In the genomic region with DNA sequence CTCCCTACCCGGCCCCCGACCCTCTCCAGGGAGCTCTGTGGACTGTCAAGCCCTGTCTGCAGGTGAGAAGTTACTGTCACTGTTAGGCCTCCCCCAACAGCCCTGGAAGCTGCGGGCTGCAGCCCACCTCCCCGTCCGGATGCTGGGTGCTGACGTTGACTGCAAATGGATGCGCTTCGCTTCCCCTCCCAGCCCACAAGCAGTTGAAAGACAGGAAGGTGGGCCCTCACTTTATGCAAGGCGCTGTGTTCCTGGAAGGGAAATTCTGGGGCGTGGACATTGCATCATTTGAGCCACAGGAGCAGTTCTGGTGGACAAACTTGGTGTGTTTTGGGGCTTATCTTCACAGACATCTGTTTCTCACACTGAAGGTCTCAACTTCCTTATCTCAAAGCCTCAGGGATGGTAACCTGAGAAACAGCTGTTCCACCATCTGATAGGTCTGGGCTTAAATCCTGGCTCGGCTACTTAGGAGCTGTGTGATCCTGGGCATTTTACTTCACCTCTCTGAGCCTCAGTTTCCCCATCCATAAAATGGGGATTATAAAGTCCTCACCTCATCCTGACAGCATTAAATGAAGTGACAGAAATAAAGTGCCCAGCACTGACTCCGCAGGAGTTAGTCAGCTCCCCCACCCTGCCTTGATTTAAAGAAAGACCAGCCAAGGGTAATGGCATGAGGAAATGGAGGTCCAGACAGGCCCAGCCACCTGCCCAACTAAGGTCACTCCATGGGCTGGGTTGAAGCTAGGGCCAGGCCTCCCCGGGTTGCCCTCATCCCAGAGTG, we compare ENCODE assay signal across 9 cellular contexts. TPM values are rescaled to one million over a fixed set of nuclear protein-coding genes. Genes with fewer than 3 reads are reported as not detected.
DNase-seq lines count a peak whose midpoint lies in the region; ATAC-seq and TF ChIP-seq lines count a peak whose summit lies in the region.
"Had no signal": no experiment of that assay in that cellular context is flagged by ENCODE, and none has a peak within 500 bp of the region (broad histone marks: within the 10 kb centered on the region; RNA-seq: fewer than 3 reads in every experiment).

No MANE protein-coding gene starts in this region.

- WGBS in trophoblast cell (ENCODE audit: extremely low coverage, insufficient coverage, insufficient read length), result no CpG with 5 or more reads among the region's 13 CpGs

- H3K4me2 ChIP-seq in trophoblast cell (ENCODE audit: low read length), result no peak overlapping the region

- CTCF ChIA-PET in RWPE1 (lab: Yijun Ruan, JAX), result interaction anchor here (0.6 kb wide), 1 partner anchor 68 kb away, joined by 3 read pairs; no protein-coding TSS in a partner anchor

- no peaks in the 10 kb centered on the region for H3K27me3 Mint-ChIP-seq in activated T-cell treated with anti-CD3 and anti-CD28 coated beads, Interleukin-2, amount 50 U/mL, for 72 hours (ENCODE audit: low read depth)

- no peak for TF ChIP-seq CTCF in RWPE1 (conservative IDR thresholded peaks at IDR 0.05; ENCODE audit: low read depth)

- H3K4me3 ChIP-seq in trophoblast cell (ENCODE audit: low read depth, low read length), result no peak overlapping the region

- H3K36me3 Mint-ChIP-seq in activated T-cell treated with anti-CD3 and anti-CD28 coated beads, Interleukin-2, amount 50 U/mL, for 72 hours (ENCODE audit: insufficient read depth in 2 of 2), result no peaks in the 10 kb centered on the region

- H3K4me1 Mint-ChIP-seq in activated T-cell treated with anti-CD3 and anti-CD28 coated beads, Interleukin-2, amount 50 U/mL, for 72 hours (ENCODE audit: low read depth), result peaks cover 26% of the 10 kb centered on the region

- H3K27ac ChIP-seq in trophoblast cell (ENCODE audit: low read depth, low read length) (no peak overlapping the region), RWPE1 (no peak overlapping the region)

- H3K23ac ChIP-seq in trophoblast cell (ENCODE audit: low read length), result no peak overlapping the region

- H3K79me2 ChIP-seq in trophoblast cell (ENCODE audit: control insufficient read depth, insufficient read depth, low read length, poor library complexity), result no peaks in the 10 kb centered on the region

- ATAC-seq in HG03520 (IDR thresholded peaks at IDR 0.05; ENCODE audit: unreplicated experiment) (peak; percentile 62), GM19324 (IDR thresholded peaks at IDR 0.05; ENCODE audit: low FRiP score, unreplicated experiment) (no peak), GM18873 (IDR thresholded peaks at IDR 0.05; ENCODE audit: low FRiP score, unreplicated experiment) (no peak)
- peak; percentile 75 to 79 for ATAC-seq in activated T-cell treated with anti-CD3 and anti-CD28 coated beads, Interleukin-2, amount 50 U/mL, for 72 hours (replicated peaks in 1 of 2)

- no peaks in the 10 kb centered on the region for H3K9me3 Mint-ChIP-seq in activated T-cell treated with anti-CD3 and anti-CD28 coated beads, Interleukin-2, amount 50 U/mL, for 72 hours

- no peaks in the 10 kb centered on the region for H3K36me3 ChIP-seq in trophoblast cell (ENCODE audit: control insufficient read depth in 1 of 2, insufficient read depth in 2 of 2, low read length in 2 of 2)

- H3K79me1 ChIP-seq in trophoblast cell (ENCODE audit: low read length), result no peaks in the 10 kb centered on the region

- no peak overlapping the region for H2AK5ac ChIP-seq in trophoblast cell (ENCODE audit: low read length)

- H2BK12ac ChIP-seq in trophoblast cell (ENCODE audit: low read length), result no peak overlapping the region

- H3K9me3 ChIP-seq in trophoblast cell (ENCODE audit: insufficient read depth, low read depth, low read length), result peaks cover 3% of the 10 kb centered on the region

- no peak overlapping the region for H2BK5ac ChIP-seq in trophoblast cell (ENCODE audit: low read depth, low read length, poor library complexity)

- H3K18ac ChIP-seq in trophoblast cell (ENCODE audit: low read length), result no peak overlapping the region

- no peak overlapping the region for H4K12ac ChIP-seq in trophoblast cell (ENCODE audit: low read depth, low read length)

- no peak overlapping the region for H4K91ac ChIP-seq in trophoblast cell (ENCODE audit: low read depth, low read length)

- peak overlapping the region; percentile 34 to 70 for H3K4me3 Mint-ChIP-seq in activated T-cell treated with anti-CD3 and anti-CD28 coated beads, Interleukin-2, amount 50 U/mL, for 72 hours

- H3K27ac Mint-ChIP-seq in activated T-cell treated with anti-CD3 and anti-CD28 coated beads, Interleukin-2, amount 50 U/mL, for 72 hours, result peak overlapping the region; percentile 64

- H3K9ac ChIP-seq in trophoblast cell (ENCODE audit: low read length), result no peak overlapping the region

- peaks cover 3 to 8% of the 10 kb centered on the region in 2 experiments for H3K4me1 ChIP-seq in trophoblast cell (ENCODE audit: control insufficient read depth in 1 of 2, insufficient read depth in 2 of 2, low read length in 2 of 2)

- H3K14ac ChIP-seq in trophoblast cell (ENCODE audit: low read length), result no peak overlapping the region

- H2AFZ ChIP-seq in trophoblast cell (ENCODE audit: insufficient read depth, low read length, poor library complexity), result no peak overlapping the region

- H3K4ac ChIP-seq in trophoblast cell (ENCODE audit: low read depth, low read length), result no peak overlapping the region

- H3K27me3 ChIP-seq in trophoblast cell (ENCODE audit: insufficient read depth, low read length), result no peaks in the 10 kb centered on the region

- POLR2A ChIA-PET in RWPE1 (lab: Yijun Ruan, JAX; ENCODE audit: low non-redundant PET), result no interaction called here

- DNase-seq in stimulated activated CD4-positive, alpha-beta T cell treated with anti-CD3 and anti-CD28 coated beads, Interleukin-4, amount 100 ng/mL, for 1 hour, result peak; percentile 12
- DNase-seq in stimulated activated CD4-positive, alpha-beta T cell treated with anti-CD3 and anti-CD28 coated beads, Interleukin-2, amount 100 ng/mL, for 48 hours, result no peak
- peak; percentile 42 to 49 for DNase-seq in activated T-cell treated with anti-CD3 and anti-CD28 coated beads, Interleukin-2, amount 50 U/mL, for 72 hours
- peak; percentile 70 to 72 for DNase-seq in trophoblast cell
- DNase-seq in RWPE1 (ENCODE audit: low spot score), result no peak

- no peak overlapping the region for H2BK120ac ChIP-seq in trophoblast cell (ENCODE audit: insufficient read depth, low read length, poor library complexity)

- no peak overlapping the region for H4K8ac ChIP-seq in trophoblast cell (ENCODE audit: low read depth, low read length)

RNA-seq across cellular contexts. Expression of gene DRC7, which starts 4.6 kb away (rescaled TPM):
- total RNA-seq in activated T-cell treated with anti-CD3 and anti-CD28 coated beads, Interleukin-2, amount 50 U/mL, for 72 hours, result under 1 TPM in 1 of 2 donors, not detected in 1; 0.19 TPM
- polyA plus RNA-seq in trophoblast cell (2013), result 0.06 and 0.19 TPM in 2 replicates
- total RNA-seq: T-helper 1 cell treated with Interleukin-12 subunit alpha and Interleukin-12 subunit beta and Interleukin-4 antibody, amounts not matched to agents 30 ng/mL and 1 ng/mL, for 36 hours had no signal

RNA-seq across cellular contexts. Expression of gene ADGRG3, which starts 21.9 kb away (rescaled TPM):
- total RNA-seq in activated T-cell treated with anti-CD3 and anti-CD28 coated beads, Interleukin-2, amount 50 U/mL, for 72 hours, result under 1 TPM in 1 of 2 donors, not detected in 1; 0.09 TPM
- 0.49 and 0.54 TPM in 2 replicates for polyA plus RNA-seq in trophoblast cell (2013)
- total RNA-seq: T-helper 1 cell treated with Interleukin-12 subunit alpha and Interleukin-12 subunit beta and Interleukin-4 antibody, amounts not matched to agents 30 ng/mL and 1 ng/mL, for 36 hours had no signal

RNA-seq across cellular contexts. Expression of gene KATNB1, which starts 45.6 kb away (rescaled TPM):
- 10 to 100 TPM; 23.2 to 31.3 TPM for total RNA-seq in activated T-cell treated with anti-CD3 and anti-CD28 coated beads, Interleukin-2, amount 50 U/mL, for 72 hours
- 7.0 and 7.9 TPM in 2 replicates for polyA plus RNA-seq in trophoblast cell (2013)

Comparison
In these comparisons a context has a peak if more than half of its experiments do, and no peak if none do; other contexts are left out.
1. DNase-seq: peak in stimulated activated CD4-positive, alpha-beta T cell treated with anti-CD3 and anti-CD28 coated beads, Interleukin-4, amount 100 ng/mL, for 1 hour (single experiment), activated T-cell treated with anti-CD3 and anti-CD28 coated beads, Interleukin-2, amount 50 U/mL, for 72 hours (2 of 2) and trophoblast cell (2 of 2); none in stimulated activated CD4-positive, alpha-beta T cell treated with anti-CD3 and anti-CD28 coated beads, Interleukin-2, amount 100 ng/mL, for 48 hours (0 of 2) and RWPE1 (single experiment).
2. ATAC-seq: peak in HG03520 (single experiment) and activated T-cell treated with anti-CD3 and anti-CD28 coated beads, Interleukin-2, amount 50 U/mL, for 72 hours (2 of 2); none in GM19324 (single experiment) and GM18873 (single experiment).